Comparison of ENCODE assay signal across 12 cellular contexts in genomic region chr1:28751315-28752056, GRCh38. TPM values are rescaled to one million over a fixed set of nuclear protein-coding genes. Genes with fewer than 3 reads are reported as not detected.
A peak's percentile ranks its signal among the peaks of the same experiment; 100 is the strongest.
DNase-seq lines count a peak whose midpoint lies in the region; ATAC-seq and TF ChIP-seq lines count a peak whose summit lies in the region.
"Had no signal": no experiment of that assay in that cellular context is flagged by ENCODE, and none has a peak within 500 bp of the region (broad histone marks: within the 10 kb centered on the region; RNA-seq: fewer than 3 reads in every experiment).

No MANE protein-coding gene starts in this region.

- H3K4me3 ChIP-seq in CD4-positive, CD25-positive, alpha-beta regulatory T cell (ENCODE audit: low read depth, low read length), result peak overlapping the region; percentile 32
- H3K4me3 ChIP-seq in brain microvascular endothelial cell (ENCODE audit: low read depth, low read length), result no peak overlapping the region
- peak overlapping the region in 1 of 2 experiments; percentile 35 for H3K4me3 ChIP-seq in mesenchymal stem cell (ENCODE audit: insufficient read depth in 1 of 2, low read depth in 1 of 2, low read length in 2 of 2)

- H2BK5ac ChIP-seq in mesenchymal stem cell (ENCODE audit: low read depth, low read length, poor library complexity, severe bottlenecking), result no peak overlapping the region

- no peak overlapping the region for H4K91ac ChIP-seq in mesenchymal stem cell (ENCODE audit: low read length)

- H2AFZ ChIP-seq in mesenchymal stem cell (ENCODE audit: low read depth, low read length), result no peak overlapping the region

- no peak overlapping the region for H3K4me2 ChIP-seq in mesenchymal stem cell (ENCODE audit: low read length, poor library complexity, severe bottlenecking)

- peaks cover 18% of the 10 kb centered on the region for H3K36me3 Mint-ChIP-seq in CD4-positive, CD25-positive, alpha-beta regulatory T cell

- TF ChIP-seq CTCF in brain microvascular endothelial cell (IDR thresholded peaks at IDR 0.05; ENCODE audit: low read depth, low read length, missing control alignments), result no peak

- H3K36me3 ChIP-seq in CD4-positive, CD25-positive, alpha-beta regulatory T cell (ENCODE audit: control insufficient read depth, insufficient read depth, low read length), result peaks cover 25% of the 10 kb centered on the region
- H3K36me3 ChIP-seq in brain microvascular endothelial cell (replicated peaks), result peaks cover 10% of the 10 kb centered on the region
- H3K36me3 ChIP-seq in mesenchymal stem cell (ENCODE audit: control insufficient read depth in 1 of 2, insufficient read depth in 2 of 2, low read depth in 1 of 2, low read length in 2 of 2), result peaks cover 18 to 34% of the 10 kb centered on the region in 2 experiments

- no peaks in the 10 kb centered on the region for H3K27me3 ChIP-seq in CD4-positive, CD25-positive, alpha-beta regulatory T cell (ENCODE audit: control insufficient read depth, insufficient read depth, low read length)
- H3K27me3 ChIP-seq in brain microvascular endothelial cell (replicated peaks) (no peaks in the 10 kb centered on the region), mesenchymal stem cell (ENCODE audit: control insufficient read depth in 1 of 2, insufficient read depth in 1 of 2, low read length in 2 of 2) (no peaks in the 10 kb centered on the region)

- peaks cover 27 to 60% (median 37%) of the 10 kb centered on the region in 4 donors for H3K4me1 Mint-ChIP-seq in CD4-positive, CD25-positive, alpha-beta regulatory T cell

- H3K4ac ChIP-seq in mesenchymal stem cell (ENCODE audit: low read depth in 1 of 2, low read length in 2 of 2), result no peak overlapping the region

- H2AK5ac ChIP-seq in mesenchymal stem cell (ENCODE audit: low read length, severe bottlenecking), result no peak overlapping the region

- no peak overlapping the region for H2BK12ac ChIP-seq in mesenchymal stem cell (ENCODE audit: low read length in 2 of 2)

- H3K9me3 Mint-ChIP-seq in CD4-positive, CD25-positive, alpha-beta regulatory T cell, result peaks cover 0 to 2% (median 0%) of the 10 kb centered on the region in 7 donors
- H3K9me3 Mint-ChIP-seq: activated naive CD8-positive, alpha-beta T cell treated with anti-CD3 and anti-CD28 coated beads, Interleukin-2, amount 50 U/mL, for 24 hours had no signal

- H3K79me1 ChIP-seq in mesenchymal stem cell (replicated peaks; ENCODE audit: low read length, poor library complexity, severe bottlenecking), result no peaks in the 10 kb centered on the region

- no peaks in the 10 kb centered on the region for H3K9me3 ChIP-seq in CD4-positive, CD25-positive, alpha-beta regulatory T cell (ENCODE audit: control insufficient read depth in 2 of 2, low read length in 2 of 2)
- H3K9me3 ChIP-seq in mesenchymal stem cell (ENCODE audit: control insufficient read depth, low read length), result no peaks in the 10 kb centered on the region

- WGBS in mesenchymal stem cell, result 6% methylated on average over 1 of the region's 2 CpGs

- no peak for TF ChIP-seq EP300 in Ishikawa (IDR thresholded peaks at IDR 0.05; ENCODE audit: borderline replicate concordance)

- no peak for DNase-seq in CD4-positive, CD25-positive, alpha-beta regulatory T cell
- DNase-seq in brain microvascular endothelial cell, result peak; percentile 21
- peak; percentile 80 for DNase-seq in mesenchymal stem cell
- no peak for DNase-seq in cerebellum (ENCODE audit: low spot score)
- no peak for DNase-seq in DMS79 (lab: John Stamatoyannopoulos, UW)
- DNase-seq: activated CD4-positive, alpha-beta T cell treated with anti-CD3 and anti-CD28 coated beads for 4 hours; activated naive CD8-positive, alpha-beta T cell treated with anti-CD3 and anti-CD28 coated beads, Interleukin-2, amount 50 U/mL, for 24 hours; NCI-H1092; stimulated activated CD4-positive, alpha-beta T cell treated with anti-CD3 and anti-CD28 coated beads, Interleukin-4, amount 100 ng/mL, for 1 hour had no signal

- peaks cover 77% of the 10 kb centered on the region for H3K4me1 ChIP-seq in CD4-positive, CD25-positive, alpha-beta regulatory T cell (ENCODE audit: control insufficient read depth, insufficient read depth, low read length, poor library complexity, severe bottlenecking)
- peaks cover 7% of the 10 kb centered on the region for H3K4me1 ChIP-seq in mesenchymal stem cell (ENCODE audit: control insufficient read depth, insufficient read depth, low read depth, low read length)

- no peak overlapping the region for H3K23ac ChIP-seq in mesenchymal stem cell (ENCODE audit: low read length in 2 of 2)

- no peak overlapping the region for H2BK120ac ChIP-seq in mesenchymal stem cell (ENCODE audit: low read depth, low read length)

- no peak overlapping the region for H2BK15ac ChIP-seq in mesenchymal stem cell (ENCODE audit: low read depth, poor library complexity, severe bottlenecking)

- no peak overlapping the region for H3K14ac ChIP-seq in mesenchymal stem cell (ENCODE audit: low read length in 2 of 2)

- no peak overlapping the region for H3K18ac ChIP-seq in mesenchymal stem cell (ENCODE audit: low read depth in 1 of 2, low read length in 2 of 2)

- no peak overlapping the region for H3K27ac ChIP-seq in CD4-positive, CD25-positive, alpha-beta regulatory T cell (ENCODE audit: insufficient read depth, low read length, poor library complexity, severe bottlenecking)
- H3K27ac ChIP-seq in brain microvascular endothelial cell, result peak overlapping the region; percentile 27
- no peak overlapping the region for H3K27ac ChIP-seq in mesenchymal stem cell (ENCODE audit: low read length, poor library complexity, severe bottlenecking)

- H3K9ac ChIP-seq in mesenchymal stem cell (ENCODE audit: low read length), result peak overlapping the region; percentile 59

- no peaks in the 10 kb centered on the region for H3K27me3 Mint-ChIP-seq in CD4-positive, CD25-positive, alpha-beta regulatory T cell
- H3K27me3 Mint-ChIP-seq: activated naive CD8-positive, alpha-beta T cell treated with anti-CD3 and anti-CD28 coated beads, Interleukin-2, amount 50 U/mL, for 24 hours had no signal

- H4K8ac ChIP-seq in mesenchymal stem cell (ENCODE audit: low read length), result no peak overlapping the region

- in situ Hi-C loops in brain microvascular endothelial cell (cut with HindIII; ENCODE audit: low pct_ligation_motif_present, low sequenced_read_pairs), result no loop called here

- H3K4me3 Mint-ChIP-seq in CD4-positive, CD25-positive, alpha-beta regulatory T cell, result peak overlapping the region in 2 of 4 donors; percentile 18 to 86
- H3K4me3 Mint-ChIP-seq: activated naive CD8-positive, alpha-beta T cell treated with anti-CD3 and anti-CD28 coated beads, Interleukin-2, amount 50 U/mL, for 24 hours had no signal

- no peak for TF ChIP-seq RAD21 in Ishikawa (IDR thresholded peaks at IDR 0.05; ENCODE audit: low read depth)

- ATAC-seq in CD4-positive, CD25-positive, alpha-beta regulatory T cell (ENCODE audit: low read depth in 2 of 2), result no peak
- ATAC-seq in HG03442 (IDR thresholded peaks at IDR 0.05; ENCODE audit: unreplicated experiment), result no peak
- ATAC-seq in HG03097 (IDR thresholded peaks at IDR 0.05; ENCODE audit: low FRiP score, unreplicated experiment), result no peak
- ATAC-seq: activated naive CD8-positive, alpha-beta T cell treated with anti-CD3 and anti-CD28 coated beads, Interleukin-2, amount 50 U/mL, for 24 hours had no signal

- no peak overlapping the region for H3K27ac Mint-ChIP-seq in CD4-positive, CD25-positive, alpha-beta regulatory T cell
- H3K27ac Mint-ChIP-seq: activated naive CD8-positive, alpha-beta T cell treated with anti-CD3 and anti-CD28 coated beads, Interleukin-2, amount 50 U/mL, for 24 hours had no signal

TF ChIP-seq in Ishikawa, 13 proteins besides CTCF, POLR2A, EP300 and RAD21:
- TF ChIP-seq CREB1 (IDR thresholded peaks at IDR 0.05; ENCODE audit: low read depth) (no peak), ZBTB7A (IDR thresholded peaks at IDR 0.05; ENCODE audit: low read depth) (no peak), TEAD4 (IDR thresholded peaks at IDR 0.05) (no peak), NFIC (IDR thresholded peaks at IDR 0.05) (0 out of 2 replicates have a peak, but pooled peaks have one; percentile 26), TAF1 (IDR thresholded peaks at IDR 0.05; ENCODE audit: low read depth) (no peak)

RNA-seq across cellular contexts. Expression of gene YTHDF2, which starts 14.7 kb away (rescaled TPM):
- 81.9 TPM for total RNA-seq in CD4-positive, CD25-positive, alpha-beta regulatory T cell
- 100 to 1,000 TPM; 107 to 145 (median 132) TPM for polyA plus RNA-seq in CD4-positive, CD25-positive, alpha-beta regulatory T cell
- 51.0 TPM for polyA plus RNA-seq in mesenchymal stem cell (2013, experiment 1 of 2)
- polyA plus RNA-seq in mesenchymal stem cell (2013, experiment 2 of 2), result 52.9 TPM
- 53.8 TPM for total RNA-seq in cerebellum

Comparison
In these comparisons a context has a peak if more than half of its experiments do, and no peak if none do; other contexts are left out.
1. DNase-seq: peak in brain microvascular endothelial cell (single experiment) and mesenchymal stem cell (single experiment); none in CD4-positive, CD25-positive, alpha-beta regulatory T cell (0 of 3), cerebellum (single experiment) and DMS79 (single experiment).